In the genomic region with DNA sequence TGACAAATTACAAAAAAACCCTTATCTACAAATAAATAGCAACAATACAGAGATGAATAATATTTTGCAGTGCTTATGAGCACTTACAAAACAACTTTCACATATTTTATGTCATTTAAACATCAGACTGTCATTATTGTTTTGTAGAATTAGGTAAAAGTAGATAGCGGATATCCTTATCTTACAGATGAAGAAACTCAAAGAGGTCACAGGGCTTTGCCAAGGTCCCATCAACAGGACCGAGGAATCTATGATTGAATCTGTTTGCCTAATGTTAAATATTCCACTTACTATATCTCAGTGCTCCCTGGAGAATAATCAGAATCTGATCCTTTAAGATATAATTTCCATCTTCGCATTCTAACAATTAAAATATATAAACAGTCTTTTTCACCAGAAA, we compare ENCODE assay signal across 25 cellular contexts.
DNase-seq lines count a peak whose midpoint lies in the region; FAIRE-seq and TF ChIP-seq lines count a peak whose summit lies in the region.
"Had no signal": no experiment of that assay in that cellular context is flagged by ENCODE, and none has a peak within 500 bp of the region (broad histone marks: within the 10 kb centered on the region; RNA-seq: fewer than 3 reads in every experiment).

No MANE protein-coding gene starts in this region.

- peak; percentile 39 for FAIRE-seq in TTC549 (lab: Jason Lieb, UNC)
- FAIRE-seq: A204.1, GM12878, GM12892, GM18507 had no signal

- intact Hi-C loops in uterus (cut with DNase I; ENCODE audit: low total_unique reads) = no loop called here

- H3K36me3 ChIP-seq in uterus = no peaks in the 10 kb centered on the region
- H3K36me3 ChIP-seq: BE2C, BLaER1 had no signal

- no peaks in the 10 kb centered on the region for H3K27me3 ChIP-seq in uterus
- H3K27me3 ChIP-seq: BE2C, BLaER1 had no signal

- peak overlapping the region; percentile 19 to 84 for H3K27ac ChIP-seq in uterus
- H3K27ac ChIP-seq: BLaER1 had no signal

- DNase-seq in amniotic epithelial cell (ENCODE audit: low read depth) = peak; percentile 51
- no peak for DNase-seq in uterus
- DNase-seq in NCI-H510A treated with DMSO at 0.1 percent for 48 hours (lab: John Stamatoyannopoulos, UW) = no peak
- no peak for DNase-seq in medulla oblongata (ENCODE audit: extremely low spot score)
- DNase-seq: 8988T; ACHN; BE2C; C1 segment of cervical spinal cord; CD4-positive, alpha-beta memory T cell; CD4-positive, CD25-positive, alpha-beta regulatory T cell; CD8-positive, alpha-beta memory T cell; COR-L47; DMS 273 treated with DMSO at 0.1 percent for 48 hours; DMS153; DMS53; DMS79; DND-41; EL; GDM1 had no signal

- H3K4me3 ChIP-seq in uterus = no peak overlapping the region
- H3K4me3 ChIP-seq: BLaER1, GM12878 had no signal

- TF ChIP-seq CTCF in uterus (IDR thresholded peaks at IDR 0.05) = no peak

- H3K4me1 ChIP-seq in uterus = no peaks in the 10 kb centered on the region
- H3K4me1 ChIP-seq: BE2C, BLaER1 had no signal

- H3K9me3 ChIP-seq in uterus = no peaks in the 10 kb centered on the region
- H3K9me3 ChIP-seq: BE2C, BLaER1 had no signal

- no peak for TF ChIP-seq POLR2A in uterus (IDR thresholded peaks at IDR 0.05)
